1 cellular context compared by ENCODE assay signal in the genomic region with DNA sequence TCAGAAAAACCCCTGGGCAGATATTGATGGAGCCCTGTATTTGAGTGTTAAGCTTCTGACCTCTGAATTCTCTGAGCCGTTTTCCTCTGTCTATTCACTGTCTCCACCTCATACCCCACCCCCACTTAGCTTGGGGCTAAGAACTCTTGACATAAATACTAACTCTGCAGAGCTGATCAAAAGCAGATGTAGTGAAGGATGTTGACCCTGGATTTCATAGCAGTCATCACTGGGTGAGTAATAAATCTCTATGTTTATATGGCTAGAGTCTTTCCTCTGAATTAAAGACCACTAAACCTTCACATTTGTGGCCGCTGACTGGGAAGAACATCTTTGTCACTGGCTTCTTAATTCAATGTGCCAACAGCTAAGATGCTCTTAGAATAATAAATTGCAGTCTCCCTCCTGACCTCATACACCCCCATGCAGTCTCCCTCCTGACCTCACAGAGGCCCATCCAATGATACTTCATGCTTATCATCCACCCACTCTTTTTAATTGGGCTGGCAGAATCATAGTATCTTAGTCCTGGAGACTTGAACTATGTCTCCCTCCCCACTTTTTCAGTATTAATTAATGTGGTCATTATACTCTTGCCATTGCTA.
TF ChIP-seq lines count a peak whose summit lies in the region.

No MANE protein-coding gene starts in this region.

TF ChIP-seq in SK-N-SH, 30 proteins besides CTCF, POLR2A, EP300 and RAD21 (continued from another document):
- TF ChIP-seq PBX3 (IDR thresholded peaks at IDR 0.05) (peak; percentile 70), FOSL2 (IDR thresholded peaks at IDR 0.05; ENCODE audit: borderline replicate concordance, low read depth) (no peak), FOXM1 (IDR thresholded peaks at IDR 0.05; ENCODE audit: low read depth) (no peak), TEAD4 (IDR thresholded peaks at IDR 0.05; ENCODE audit: borderline replicate concordance, insufficient read depth) (no peak), TCF12 (IDR thresholded peaks at IDR 0.05) (peak; percentile 96), REST (IDR thresholded peaks at IDR 0.05; ENCODE audit: low read depth, low read length) (no peak), NFIC (IDR thresholded peaks at IDR 0.05; ENCODE audit: borderline replicate concordance) (no peak), USF1 (IDR thresholded peaks at IDR 0.05; ENCODE audit: borderline replicate concordance, low read depth) (no peak), ELF1 (IDR thresholded peaks at IDR 0.05) (no peak), SMC3 (IDR thresholded peaks at IDR 0.05; ENCODE audit: low read depth, low read length) (no peak), NRF1 (IDR thresholded peaks at IDR 0.05; ENCODE audit: low read depth, low read length) (no peak), ZBTB33 (IDR thresholded peaks at IDR 0.05; ENCODE audit: borderline replicate concordance, low read depth) (no peak)
